In genomic region chr12:9284724-9285123, GRCh38 we compare ENCODE assay signal across 8 cellular contexts.
A peak's percentile ranks its signal among the peaks of the same experiment; 100 is the strongest.
DNase-seq lines count a peak whose midpoint lies in the region; ATAC-seq and TF ChIP-seq lines count a peak whose summit lies in the region.
"Not testable (repeated sequence)": the region's sequence is repeated elsewhere in the genome, so short reads cannot be mapped to it uniquely, and the experiment has no call there.

No MANE protein-coding gene starts in this region.

- not testable (repeated sequence) for H3K9me3 ChIP-seq in CD8-positive, alpha-beta T cell (ENCODE audit: low read length); NT2/D1 (ENCODE audit: insufficient read depth, low read length); colonic mucosa; lower lobe of right lung

- H3K27me3 ChIP-seq in CD8-positive, alpha-beta T cell (ENCODE audit: insufficient read depth, low read length); NT2/D1 (ENCODE audit: insufficient read depth, insufficient read length); colonic mucosa; lower lobe of right lung (ENCODE audit: low read depth): not testable (repeated sequence)

- POLR2A ChIA-PET in CD8-positive, alpha-beta T cell (lab: Charles Lee) = not testable (repeated sequence)

- not testable (repeated sequence) for H3K27ac ChIP-seq in CD8-positive, alpha-beta T cell (ENCODE audit: low read depth, low read length)
- H3K27ac ChIP-seq in colonic mucosa = peak overlapping the region; percentile 80
- peak overlapping the region; percentile 77 for H3K27ac ChIP-seq in lower lobe of right lung

- CTCF ChIA-PET in CD8-positive, alpha-beta T cell (lab: Charles Lee) = not testable (repeated sequence)

- not testable (repeated sequence) for ATAC-seq in CD8-positive, alpha-beta T cell; stimulated activated effector memory CD8-positive, alpha-beta T cell treated with anti-CD3 and anti-CD28 coated beads, Interleukin-12 subunit alpha, Interleukin-12 subunit beta, amount 100 ng/mL, for 72 hours
- ATAC-seq in GM19395 (IDR thresholded peaks at IDR 0.05; ENCODE audit: unreplicated experiment) (peak; percentile 18), HG02973 (IDR thresholded peaks at IDR 0.05; ENCODE audit: unreplicated experiment) (peak; percentile 20), lower lobe of right lung (peak in 1 of 2 donors; percentile 2)

- H3K27ac Mint-ChIP-seq in CD8-positive, alpha-beta T cell; activated T-cell treated with anti-CD3 and anti-CD28 coated beads, Interleukin-2, amount 50 U/mL, for 24 hours: not testable (repeated sequence)
- peak overlapping the region; percentile 98 for H3K27ac Mint-ChIP-seq in stimulated activated effector memory CD8-positive, alpha-beta T cell treated with anti-CD3 and anti-CD28 coated beads, Interleukin-12 subunit alpha, Interleukin-12 subunit beta, amount 100 ng/mL, for 72 hours

- not testable (repeated sequence) for TF ChIP-seq CTCF in CD8-positive, alpha-beta T cell (IDR thresholded peaks at IDR 0.05); colonic mucosa (IDR thresholded peaks at IDR 0.05); lower lobe of right lung (IDR thresholded peaks at IDR 0.05)

- not testable (repeated sequence) for H3K27me3 Mint-ChIP-seq in CD8-positive, alpha-beta T cell (ENCODE audit: low read depth)
- peaks cover 10% of the 10 kb centered on the region for H3K27me3 Mint-ChIP-seq in activated T-cell treated with anti-CD3 and anti-CD28 coated beads, Interleukin-2, amount 50 U/mL, for 24 hours

- H3K4me3 Mint-ChIP-seq in CD8-positive, alpha-beta T cell = peak overlapping the region; percentile 94
- peak overlapping the region; percentile 68 for H3K4me3 Mint-ChIP-seq in activated T-cell treated with anti-CD3 and anti-CD28 coated beads, Interleukin-2, amount 50 U/mL, for 24 hours
- H3K4me3 Mint-ChIP-seq in stimulated activated effector memory CD8-positive, alpha-beta T cell treated with anti-CD3 and anti-CD28 coated beads, Interleukin-12 subunit alpha, Interleukin-12 subunit beta, amount 100 ng/mL, for 72 hours = peak overlapping the region; percentile 97

- not testable (repeated sequence) for H3K36me3 Mint-ChIP-seq in CD8-positive, alpha-beta T cell; activated T-cell treated with anti-CD3 and anti-CD28 coated beads, Interleukin-2, amount 50 U/mL, for 24 hours (ENCODE audit: low read depth); stimulated activated effector memory CD8-positive, alpha-beta T cell treated with anti-CD3 and anti-CD28 coated beads, Interleukin-12 subunit alpha, Interleukin-12 subunit beta, amount 100 ng/mL, for 72 hours

- H3K4me1 ChIP-seq in CD8-positive, alpha-beta T cell (ENCODE audit: insufficient read depth, low read length); NT2/D1 (ENCODE audit: insufficient read depth, insufficient read length); colonic mucosa; lower lobe of right lung: not testable (repeated sequence)

- DNase-seq in CD8-positive, alpha-beta T cell; NT2/D1 (ENCODE audit: low read depth, low spot score); activated T-cell treated with anti-CD3 and anti-CD28 coated beads, Interleukin-2, amount 50 U/mL, for 24 hours; colonic mucosa; lower lobe of right lung; stimulated activated effector memory CD8-positive, alpha-beta T cell treated with anti-CD3 and anti-CD28 coated beads, Interleukin-12 subunit alpha, Interleukin-12 subunit beta, amount 100 ng/mL, for 72 hours (ENCODE audit: low spot score in 2 of 2): not testable (repeated sequence)

- peak overlapping the region; percentile 84 for H3K9ac ChIP-seq in NT2/D1 (ENCODE audit: insufficient read length, low read depth)
- H3K9ac ChIP-seq in colonic mucosa (ENCODE audit: low read depth in 2 of 2, low read length in 2 of 2) = not testable (repeated sequence)

- H3K4me1 Mint-ChIP-seq in CD8-positive, alpha-beta T cell (ENCODE audit: low read depth); activated T-cell treated with anti-CD3 and anti-CD28 coated beads, Interleukin-2, amount 50 U/mL, for 24 hours (ENCODE audit: low read depth): not testable (repeated sequence)
- peaks cover 11% of the 10 kb centered on the region for H3K4me1 Mint-ChIP-seq in stimulated activated effector memory CD8-positive, alpha-beta T cell treated with anti-CD3 and anti-CD28 coated beads, Interleukin-12 subunit alpha, Interleukin-12 subunit beta, amount 100 ng/mL, for 72 hours

- H3K36me3 ChIP-seq in CD8-positive, alpha-beta T cell (ENCODE audit: insufficient read depth, low read length); NT2/D1 (ENCODE audit: insufficient read depth, insufficient read length, low read length); colonic mucosa; lower lobe of right lung: not testable (repeated sequence)

- not testable (repeated sequence) for H3K9me3 Mint-ChIP-seq in CD8-positive, alpha-beta T cell; activated T-cell treated with anti-CD3 and anti-CD28 coated beads, Interleukin-2, amount 50 U/mL, for 24 hours; stimulated activated effector memory CD8-positive, alpha-beta T cell treated with anti-CD3 and anti-CD28 coated beads, Interleukin-12 subunit alpha, Interleukin-12 subunit beta, amount 100 ng/mL, for 72 hours

- intact Hi-C loops in CD8-positive, alpha-beta T cell (cut with DNase I, micrococcal nuclease) = loop anchor here in 1 of 2 experiments (5.0 kb wide), 1 partner anchor 337 kb away; the partner anchor contains the start of gene M6PR
- intact Hi-C loops in colonic mucosa (cut with DNase I); lower lobe of right lung (cut with DNase I): not testable (repeated sequence)

- not testable (repeated sequence) for H3K4me3 ChIP-seq in CD8-positive, alpha-beta T cell (ENCODE audit: low read depth, low read length)
- peak overlapping the region; percentile 64 for H3K4me3 ChIP-seq in NT2/D1 (ENCODE audit: insufficient read length, low read depth)
- peak overlapping the region; percentile 56 for H3K4me3 ChIP-seq in colonic mucosa
- H3K4me3 ChIP-seq in lower lobe of right lung = peak overlapping the region; percentile 63
